Comparison of ENCODE assay signal across 1 cellular context in genomic region chr10:102407641-102407943, GRCh38.
TF ChIP-seq lines count a peak whose summit lies in the region.

No MANE protein-coding gene starts in this region.

TF ChIP-seq in HepG2, 621 proteins besides CTCF, POLR2A, EP300 and RAD21:
- TF ChIP-seq ZNF513 (CRISPR knock-in tag; conservative IDR thresholded peaks at IDR 0.05) (no peak), TBP (CRISPR knock-in tag; IDR thresholded peaks at IDR 0.05) (no peak), RCOR2 (CRISPR knock-in tag; IDR thresholded peaks at IDR 0.05) (no peak), ZNF501 (CRISPR knock-in tag; IDR thresholded peaks at IDR 0.05) (no peak), BATF2 (CRISPR knock-in tag; IDR thresholded peaks at IDR 0.05) (no peak)
